1 cellular context compared by ENCODE assay signal in the genomic region with DNA sequence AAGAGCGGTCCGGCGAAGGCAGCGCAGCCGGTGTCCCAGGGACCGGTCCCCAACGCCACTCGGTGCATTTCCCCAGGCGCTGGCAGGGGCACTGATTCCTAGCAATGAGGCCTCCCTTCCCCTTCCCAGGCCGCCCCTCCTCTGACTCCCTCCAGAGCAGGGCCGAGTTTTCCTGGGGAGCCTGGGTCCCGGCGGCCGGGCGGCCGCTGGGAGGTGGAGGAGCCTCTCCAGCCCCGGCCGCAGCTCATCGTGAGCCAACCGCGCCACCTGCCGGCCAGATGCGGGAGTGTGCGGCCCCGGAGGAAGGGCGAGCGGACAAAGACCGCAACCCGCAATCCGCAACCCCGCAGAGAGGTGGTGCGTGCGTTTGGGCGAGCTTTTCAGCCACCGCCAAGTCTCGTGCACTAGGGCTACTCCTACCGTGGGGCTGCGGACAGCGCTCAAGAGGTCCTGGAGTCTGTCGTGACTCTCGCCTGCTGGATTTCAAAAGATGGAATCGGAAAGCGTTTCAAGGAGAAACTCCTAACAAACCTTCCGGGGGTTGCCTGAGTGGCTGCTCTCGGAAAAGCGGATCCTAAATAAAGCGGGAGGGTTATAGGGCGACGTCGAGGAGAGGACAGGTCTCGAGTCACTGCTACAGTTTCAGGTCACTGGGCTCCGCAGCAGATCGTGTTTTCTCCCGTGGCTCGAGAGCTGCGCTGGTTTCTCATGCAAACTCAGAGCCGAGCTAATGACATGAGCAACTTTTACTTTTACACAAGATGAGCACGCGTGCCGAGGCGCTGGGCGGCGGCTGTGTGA.
TF ChIP-seq lines count a peak whose summit lies in the region.

No MANE protein-coding gene starts in this region.

TF ChIP-seq in liver, 16 proteins besides CTCF, POLR2A, EP300 and RAD21 (continued from another document):
- TF ChIP-seq, protein P1, sequence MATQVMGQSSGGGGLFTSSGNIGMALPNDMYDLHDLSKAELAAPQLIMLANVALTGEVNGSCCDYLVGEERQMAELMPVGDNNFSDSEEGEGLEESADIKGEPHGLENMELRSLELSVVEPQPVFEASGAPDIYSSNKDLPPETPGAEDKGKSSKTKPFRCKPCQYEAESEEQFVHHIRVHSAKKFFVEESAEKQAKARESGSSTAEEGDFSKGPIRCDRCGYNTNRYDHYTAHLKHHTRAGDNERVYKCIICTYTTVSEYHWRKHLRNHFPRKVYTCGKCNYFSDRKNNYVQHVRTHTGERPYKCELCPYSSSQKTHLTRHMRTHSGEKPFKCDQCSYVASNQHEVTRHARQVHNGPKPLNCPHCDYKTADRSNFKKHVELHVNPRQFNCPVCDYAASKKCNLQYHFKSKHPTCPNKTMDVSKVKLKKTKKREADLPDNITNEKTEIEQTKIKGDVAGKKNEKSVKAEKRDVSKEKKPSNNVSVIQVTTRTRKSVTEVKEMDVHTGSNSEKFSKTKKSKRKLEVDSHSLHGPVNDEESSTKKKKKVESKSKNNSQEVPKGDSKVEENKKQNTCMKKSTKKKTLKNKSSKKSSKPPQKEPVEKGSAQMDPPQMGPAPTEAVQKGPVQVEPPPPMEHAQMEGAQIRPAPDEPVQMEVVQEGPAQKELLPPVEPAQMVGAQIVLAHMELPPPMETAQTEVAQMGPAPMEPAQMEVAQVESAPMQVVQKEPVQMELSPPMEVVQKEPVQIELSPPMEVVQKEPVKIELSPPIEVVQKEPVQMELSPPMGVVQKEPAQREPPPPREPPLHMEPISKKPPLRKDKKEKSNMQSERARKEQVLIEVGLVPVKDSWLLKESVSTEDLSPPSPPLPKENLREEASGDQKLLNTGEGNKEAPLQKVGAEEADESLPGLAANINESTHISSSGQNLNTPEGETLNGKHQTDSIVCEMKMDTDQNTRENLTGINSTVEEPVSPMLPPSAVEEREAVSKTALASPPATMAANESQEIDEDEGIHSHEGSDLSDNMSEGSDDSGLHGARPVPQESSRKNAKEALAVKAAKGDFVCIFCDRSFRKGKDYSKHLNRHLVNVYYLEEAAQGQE (IDR thresholded peaks at IDR 0.05) = no peak
- no peak for TF ChIP-seq GABPA (IDR thresholded peaks at IDR 0.05 in 1 of 2, conservative IDR thresholded peaks at IDR 0.05 in 1 of 2)
